8 cellular contexts compared by ENCODE assay signal in genomic region chr12:43501705-43502104, GRCh38. TPM values are rescaled to one million over a fixed set of nuclear protein-coding genes. Genes with fewer than 3 reads are reported as not detected.
DNase-seq lines count a peak whose midpoint lies in the region; ATAC-seq lines count a peak whose summit lies in the region.

No MANE protein-coding gene starts in this region.

- ATAC-seq in HG02885 (IDR thresholded peaks at IDR 0.05; ENCODE audit: poor library complexity, unreplicated experiment) = no peak

- peak; percentile 44 for DNase-seq in NCI-H2171 treated with DMSO at 0.1 percent for 48 hours (lab: John Stamatoyannopoulos, UW)
- no peak for DNase-seq in NCI-H2171 (lab: John Stamatoyannopoulos, UW)
- peak; percentile 20 for DNase-seq in NCI-H1417 treated with DMSO at 0.1 percent for 48 hours (lab: John Stamatoyannopoulos, UW)
- DNase-seq in dermis blood vessel endothelial cell = peak; percentile 18
- peak; percentile 36 for DNase-seq in renal cortical epithelial cell (ENCODE audit: low read depth)
- no peak for DNase-seq in NK-92 treated with Interleukin-12 subunit alpha and Interleukin-12 subunit beta, amount 100 ng/mL, for 24 hours (lab: John Stamatoyannopoulos, UW)
- DNase-seq in NCI-H187 treated with DMSO at 0.1 percent for 48 hours (lab: John Stamatoyannopoulos, UW) = no peak

RNA-seq across cellular contexts. Expression of gene ADAMTS20, which starts 50.3 kb away (rescaled TPM):
- not detected in 2 replicates for total RNA-seq in dermis blood vessel endothelial cell
- not detected in 2 replicates for total RNA-seq in renal cortical epithelial cell

Comparison
In these comparisons a context has a peak if more than half of its experiments do, and no peak if none do; other contexts are left out.
1. DNase-seq: peak in NCI-H2171 treated with DMSO at 0.1 percent for 48 hours (single experiment), NCI-H1417 treated with DMSO at 0.1 percent for 48 hours (single experiment), dermis blood vessel endothelial cell (single experiment) and renal cortical epithelial cell (single experiment); none in NCI-H2171 (single experiment), NK-92 treated with Interleukin-12 subunit alpha and Interleukin-12 subunit beta, amount 100 ng/mL, for 24 hours (single experiment) and NCI-H187 treated with DMSO at 0.1 percent for 48 hours (single experiment).